In the genomic region with DNA sequence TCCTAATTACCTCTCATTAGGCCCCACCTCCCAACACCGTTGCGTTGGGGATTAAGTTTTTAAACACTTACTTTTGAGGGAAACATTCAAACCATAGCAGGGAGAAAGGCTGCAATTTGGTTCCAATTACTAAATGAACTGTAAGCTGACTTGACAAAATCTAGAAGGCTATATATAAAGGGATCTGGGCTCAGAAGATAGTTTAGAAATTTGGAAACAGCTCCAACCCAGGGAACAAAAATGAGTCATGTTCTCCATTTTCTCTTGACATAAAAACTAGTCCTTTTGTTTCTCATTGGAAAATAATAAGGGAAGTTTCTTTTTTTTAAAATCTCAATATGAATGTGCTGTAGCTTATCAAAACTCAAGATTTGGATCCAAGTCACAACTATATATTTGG, we compare ENCODE assay signal across 2 cellular contexts.
TF ChIP-seq lines count a peak whose summit lies in the region.

No MANE protein-coding gene starts in this region.

TF ChIP-seq in HepG2, 621 proteins besides CTCF, POLR2A, EP300 and RAD21:
- TF ChIP-seq ZNF3 (CRISPR knock-in tag; IDR thresholded peaks at IDR 0.05) (no peak), MAFK (conservative IDR thresholded peaks at IDR 0.05 in 1 of 2, IDR thresholded peaks at IDR 0.05 in 1 of 2; ENCODE audit: low read length in 2 of 2) (peak in 1 of 2 experiments; percentile 62; a peak in 3 of 4 replicates), MAFF (IDR thresholded peaks at IDR 0.05; ENCODE audit: low read depth, low read length) (peak; percentile 28; the same call in 1 of the 2 replicates)

TF ChIP-seq in GM12891, 5 proteins besides CTCF, POLR2A, EP300 and RAD21:
- TF ChIP-seq TAF1 (IDR thresholded peaks at IDR 0.05; ENCODE audit: low read depth, low read length) (no peak), SPI1 (IDR thresholded peaks at IDR 0.05; ENCODE audit: low read depth, low read length) (no peak), PAX5 (IDR thresholded peaks at IDR 0.05; ENCODE audit: insufficient read depth, low read length, severe bottlenecking) (no peak), POLR2AphosphoS5 (IDR thresholded peaks at IDR 0.05; ENCODE audit: low read depth, low read length) (no peak), POU2F2 (IDR thresholded peaks at IDR 0.05; ENCODE audit: low read depth, low read length) (no peak)
TF ChIP-seq in GM12891: peak in this region for 0.
